Comparison of ENCODE assay signal across 30 cellular contexts in the genomic region with DNA sequence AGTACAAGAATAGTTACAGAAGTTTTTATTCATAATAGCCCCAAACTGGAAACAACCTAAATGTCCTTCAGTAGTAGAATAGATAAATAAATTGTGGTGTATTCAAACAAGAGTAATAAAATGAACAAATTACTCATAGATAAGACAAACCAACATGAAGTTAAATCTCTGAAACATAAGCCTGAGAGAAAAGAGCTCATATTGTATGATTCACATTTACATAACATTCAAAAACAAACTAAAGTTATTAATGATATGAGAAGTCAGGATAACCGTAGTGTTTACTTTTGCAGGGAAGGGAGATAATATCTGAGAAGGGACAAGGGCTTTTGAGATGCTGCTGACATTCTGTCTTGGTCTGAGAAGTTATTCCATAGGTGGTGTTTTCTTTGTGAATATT. TPM values are rescaled to one million over a fixed set of nuclear protein-coding genes. Genes with fewer than 3 reads are reported as not detected.
DNase-seq lines count a peak whose midpoint lies in the region; ATAC-seq, FAIRE-seq and TF ChIP-seq lines count a peak whose summit lies in the region.
"Had no signal": no experiment of that assay in that cellular context is flagged by ENCODE, and none has a peak within 500 bp of the region (broad histone marks: within the 10 kb centered on the region; RNA-seq: fewer than 3 reads in every experiment).

No MANE protein-coding gene starts in this region.

- H3K9me2 ChIP-seq in PC-3 (replicated peaks; ENCODE audit: low read length), result no peaks in the 10 kb centered on the region

- H3K4me1 ChIP-seq in breast epithelium, result no peaks in the 10 kb centered on the region
- H3K4me1 ChIP-seq in PC-3 (ENCODE audit: insufficient read depth, low read length), result peaks cover 24% of the 10 kb centered on the region
- H3K4me1 ChIP-seq in astrocyte (ENCODE audit: insufficient read depth, low read length), result no peaks in the 10 kb centered on the region

- FAIRE-seq in astrocyte (lab: Jason Lieb, UNC), result peak; percentile 26
- FAIRE-seq: A204.1, G401.6, H1, HepG2, K562 had no signal

- intact Hi-C loops in MCF 10A (cut with micrococcal nuclease) (no loop called here), breast epithelium (cut with DNase I; ENCODE audit: low total_unique reads) (loop anchor here (5.0 kb wide), 1 partner anchor 1362 kb away; no protein-coding TSS in a partner anchor), PC-3 (cut with micrococcal nuclease) (no loop called here)

- H3K9me3 Mint-ChIP-seq in MCF 10A (ENCODE audit: unreplicated experiment) (no peaks in the 10 kb centered on the region), astrocyte (ENCODE audit: unreplicated experiment) (no peaks in the 10 kb centered on the region)
- H3K9me3 Mint-ChIP-seq: CD4-positive, alpha-beta memory T cell had no signal

- CTCF ChIA-PET in MCF 10A (lab: Yijun Ruan, JAX), result interaction anchor here (0.6 to 3.3 kb wide), 7 partner anchors 9 to 206 kb away, joined by 4 to 16 read pairs (median 5); no protein-coding TSS in a partner anchor
- CTCF ChIA-PET in PC-3 (lab: Charles Lee), result interaction anchor here (0.6 to 1.0 kb wide), 5 partner anchors 9 to 341 kb away, joined by 3 to 8 read pairs (median 4); a partner anchor contains a TSS

- H3K9me3 ChIP-seq in breast epithelium, result no peaks in the 10 kb centered on the region
- no peaks in the 10 kb centered on the region for H3K9me3 ChIP-seq in PC-3 (ENCODE audit: low read length)
- no peaks in the 10 kb centered on the region for H3K9me3 ChIP-seq in astrocyte (ENCODE audit: insufficient read depth, low read depth, low read length)

- H3K4me3 Mint-ChIP-seq in MCF 10A (ENCODE audit: unreplicated experiment) (no peak overlapping the region), astrocyte (ENCODE audit: unreplicated experiment) (no peak overlapping the region)
- H3K4me3 Mint-ChIP-seq: CD4-positive, alpha-beta memory T cell had no signal

- no peak overlapping the region for H3K4me3 ChIP-seq in breast epithelium
- H3K4me3 ChIP-seq in PC-3 (ENCODE audit: low read length), result no peak overlapping the region
- no peak overlapping the region for H3K4me3 ChIP-seq in astrocyte (ENCODE audit: insufficient read depth, low read depth, low read length)
- H3K4me3 ChIP-seq: GM12878, K562 had no signal

- H3K27me3 Mint-ChIP-seq in MCF 10A (ENCODE audit: insufficient read depth, unreplicated experiment), result no peaks in the 10 kb centered on the region
- H3K27me3 Mint-ChIP-seq in astrocyte (ENCODE audit: low read depth, unreplicated experiment), result no peaks in the 10 kb centered on the region
- H3K27me3 Mint-ChIP-seq: CD4-positive, alpha-beta memory T cell had no signal

- no peak for TF ChIP-seq POLR2A in breast epithelium (IDR thresholded peaks at IDR 0.05)

- DNase-seq in MCF 10A (ENCODE audit: unreplicated experiment) (no peak), breast epithelium (ENCODE audit: low spot score in 2 of 2) (no peak), PC-3 (peak; percentile 71), astrocyte (ENCODE audit: low read depth) (no peak), NCI-H2081 (lab: John Stamatoyannopoulos, UW) (no peak), amniotic stem cell (lab: John Stamatoyannopoulos, UW) (no peak)
- DNase-seq: AML-193; C1 segment of cervical spinal cord; CD4-positive, alpha-beta memory T cell; COR-L47; DMS53; Kasumi-1; MV-4-11; NCI-H1105; NCI-H1436 treated with DMSO at 0.1 percent for 48 hours; NCI-H187 treated with DMSO at 0.1 percent for 48 hours; NCI-H2107; NCI-H524; NK-92 treated with Interleukin-12 subunit alpha and Interleukin-12 subunit beta, amount 100 ng/mL, for 24 hours; Right ventricle myocardium superior; RPMI8226 had no signal

- no peaks in the 10 kb centered on the region for H3K36me3 Mint-ChIP-seq in MCF 10A (ENCODE audit: insufficient read depth, unreplicated experiment)
- no peaks in the 10 kb centered on the region for H3K36me3 Mint-ChIP-seq in astrocyte (ENCODE audit: low read depth, unreplicated experiment)

- H3F3A ChIP-seq in PC-3 (ENCODE audit: low read length, unreplicated experiment), result peaks cover 17% of the 10 kb centered on the region

- H2AFZ ChIP-seq in PC-3 (ENCODE audit: low read length) (no peak overlapping the region), astrocyte (ENCODE audit: low read depth, low read length) (no peak overlapping the region)

- ATAC-seq in PC-3 (peak; percentile 97), GM21360 (IDR thresholded peaks at IDR 0.05; ENCODE audit: unreplicated experiment) (no peak)
- ATAC-seq in activated CD4-positive, CD25-positive, alpha-beta regulatory T cell treated with anti-CD3 and anti-CD28 coated beads, Interleukin-2, amount 50 U/mL, for 24 hours, result no peak
- ATAC-seq: GM12878, HCT116, HepG2, K562 had no signal

- BruUV-seq in MCF 10A (replicated peaks; lab: Mats Ljungman, UMichigan), result TSS peak; percentile 11
- BruUV-seq in PC-3 (replicated peaks; lab: Mats Ljungman, UMichigan), result no TSS peak

- H3K36me3 ChIP-seq in breast epithelium (no peaks in the 10 kb centered on the region), PC-3 (ENCODE audit: low read depth, low read length) (peaks cover 5% of the 10 kb centered on the region), astrocyte (ENCODE audit: insufficient read depth, low read length) (peaks cover 4% of the 10 kb centered on the region)

- H3K27ac Mint-ChIP-seq in MCF 10A (ENCODE audit: low read depth, unreplicated experiment) (no peak overlapping the region), astrocyte (ENCODE audit: unreplicated experiment) (no peak overlapping the region)

- H3K4me1 Mint-ChIP-seq in MCF 10A (ENCODE audit: insufficient read depth, unreplicated experiment), result no peaks in the 10 kb centered on the region
- no peaks in the 10 kb centered on the region for H3K4me1 Mint-ChIP-seq in astrocyte (ENCODE audit: low read depth, unreplicated experiment)
- H3K4me1 Mint-ChIP-seq: CD4-positive, alpha-beta memory T cell had no signal

- H3K9ac ChIP-seq in PC-3 (ENCODE audit: low read length) (no peak overlapping the region), astrocyte (ENCODE audit: low read length) (no peak overlapping the region)

- no peaks in the 10 kb centered on the region for H3K27me3 ChIP-seq in breast epithelium
- H3K27me3 ChIP-seq in PC-3 (ENCODE audit: low read length), result no peaks in the 10 kb centered on the region
- no peaks in the 10 kb centered on the region for H3K27me3 ChIP-seq in astrocyte (ENCODE audit: insufficient read depth, low read length)

- H3K79me2 ChIP-seq in PC-3 (ENCODE audit: low read length) (0 out of 2 replicates have a peak, but pooled peaks cover 4% of the 10 kb centered on the region), astrocyte (ENCODE audit: insufficient read depth, low read length) (no peaks in the 10 kb centered on the region)

- H3K27ac ChIP-seq in breast epithelium (no peak overlapping the region), PC-3 (ENCODE audit: low read length) (peak overlapping the region; percentile 78), astrocyte (ENCODE audit: low read depth, low read length) (no peak overlapping the region)

- POLR2A ChIA-PET in MCF 10A (lab: Yijun Ruan, JAX) (interaction anchor here (0.7 to 1.4 kb wide), 4 partner anchors 8 to 847 kb away, joined by 3 to 6 read pairs (median 5); a partner anchor contains a TSS), PC-3 (lab: Charles Lee; ENCODE audit: unreplicated experiment) (interaction anchor here (0.6 to 1.0 kb wide), 3 partner anchors 9 to 354 kb away, joined by 5 to 6 read pairs (median 5); no protein-coding TSS in a partner anchor)

- H3K4me2 ChIP-seq in PC-3 (ENCODE audit: low read length), result peak overlapping the region; percentile 57
- no peak overlapping the region for H3K4me2 ChIP-seq in astrocyte (ENCODE audit: low read length)

- H4K20me1 ChIP-seq in PC-3 (ENCODE audit: low read length), result no peaks in the 10 kb centered on the region
- H4K20me1 ChIP-seq in astrocyte (ENCODE audit: insufficient read depth, low read length), result no peaks in the 10 kb centered on the region

- TF ChIP-seq CTCF in MCF 10A (IDR thresholded peaks at IDR 0.05; ENCODE audit: unreplicated experiment), result no peak
- TF ChIP-seq CTCF in breast epithelium (IDR thresholded peaks at IDR 0.05), result no peak
- no peak for TF ChIP-seq CTCF in PC-3 (conservative IDR thresholded peaks at IDR 0.05; ENCODE audit: low read depth, low read length)
- TF ChIP-seq CTCF in astrocyte (IDR thresholded peaks at IDR 0.05; ENCODE audit: insufficient read depth, low read depth, low read length), result no peak

RNA-seq across cellular contexts. Expression of a gene that starts 13.5 kb away (rescaled TPM):
- total RNA-seq in MCF 10A (2022), result 18.6 and 19.7 TPM in 2 replicates
- 1 to 10 TPM; 3.6 to 6.9 (median 4.6) TPM for total RNA-seq in breast epithelium
- total RNA-seq in PC-3 (2014; rRNA removed), result 12.8 and 14.9 TPM in 2 replicates
- 9.2 and 9.5 TPM in 2 replicates for total RNA-seq in astrocyte

RNA-seq across cellular contexts. Expression of a gene that starts 15.5 kb away (rescaled TPM):
- total RNA-seq in MCF 10A (2022) (47.7 and 55.8 TPM in 2 replicates), breast epithelium (10 to 100 TPM; 13.4 to 67.6 (median 28.5) TPM), PC-3 (2014; rRNA removed) (35.2 and 43.7 TPM in 2 replicates), astrocyte (45.1 and 47.2 TPM in 2 replicates)
